Comparison of ENCODE assay signal across 8 cellular contexts in genomic region chr20:63628246-63628975, GRCh38. TPM values are rescaled to one million over a fixed set of nuclear protein-coding genes. Genes with fewer than 3 reads are reported as not detected.
DNase-seq lines count a peak whose midpoint lies in the region; ATAC-seq and TF ChIP-seq lines count a peak whose summit lies in the region.

No MANE protein-coding gene starts in this region.

- TF ChIP-seq CTCF in glutamatergic neuron (IDR thresholded peaks at IDR 0.05; ENCODE audit: partially characterized antibody, unreplicated experiment) = no peak

- H3K4me1 Mint-ChIP-seq in glutamatergic neuron (ENCODE audit: low read depth, unreplicated experiment) = peaks cover 16% of the 10 kb centered on the region

- DNase-seq in DMS114 treated with DMSO at 0.1 percent for 48 hours (lab: John Stamatoyannopoulos, UW; ENCODE audit: unreplicated experiment) = peak; percentile 58
- DNase-seq in activated naive CD4-positive, alpha-beta T cell treated with Interleukin-2 at 50 U/mL for 16 hours = peak; percentile 75
- DNase-seq in glutamatergic neuron = peak; percentile 20
- DNase-seq in putamen (ENCODE audit: low spot score) = peak; percentile 47
- DNase-seq in cortex of kidney (lab: John Stamatoyannopoulos, UW) = no peak

- H3K4me3 Mint-ChIP-seq in glutamatergic neuron (ENCODE audit: unreplicated experiment) = peak overlapping the region; percentile 91

- no peak for ATAC-seq in HG03565 (IDR thresholded peaks at IDR 0.05; ENCODE audit: unreplicated experiment)

- peaks cover 18% of the 10 kb centered on the region for H3K27me3 Mint-ChIP-seq in glutamatergic neuron (ENCODE audit: unreplicated experiment)

- H3K27ac ChIP-seq in KOPT-K1 (ENCODE audit: low read depth, low read length, poor library complexity, severe bottlenecking) = peak overlapping the region; percentile 89

- H3K9me3 Mint-ChIP-seq in glutamatergic neuron (ENCODE audit: unreplicated experiment) = peaks cover 18% of the 10 kb centered on the region

- H3K27ac Mint-ChIP-seq in glutamatergic neuron (ENCODE audit: unreplicated experiment) = peak overlapping the region; percentile 95

- no peaks in the 10 kb centered on the region for H3K36me3 ChIP-seq in KOPT-K1 (ENCODE audit: insufficient read depth, low read length)

- no peaks in the 10 kb centered on the region for H3K36me3 Mint-ChIP-seq in glutamatergic neuron (ENCODE audit: unreplicated experiment)

- no peaks in the 10 kb centered on the region for H3K9me3 ChIP-seq in KOPT-K1 (ENCODE audit: insufficient read depth, low read length, poor library complexity, severe bottlenecking)

TF ChIP-seq in PFSK-1, 5 proteins besides CTCF, POLR2A, EP300 and RAD21:
- TF ChIP-seq FOXP2 (optimal IDR thresholded peaks at IDR 0.05; ENCODE audit: borderline replicate concordance, extremely low read depth, extremely low read length, insufficient read depth) (peak; percentile 58), SIN3A (IDR thresholded peaks at IDR 0.05; ENCODE audit: borderline replicate concordance, insufficient read depth, low read length) (peak; percentile 96), POLR2AphosphoS5 (IDR thresholded peaks at IDR 0.05; ENCODE audit: low read depth, low read length) (no peak), TAF1 (IDR thresholded peaks at IDR 0.05; ENCODE audit: borderline replicate concordance, insufficient read depth, low read length) (peak; percentile 97)
- TF ChIP-seq, protein P1, sequence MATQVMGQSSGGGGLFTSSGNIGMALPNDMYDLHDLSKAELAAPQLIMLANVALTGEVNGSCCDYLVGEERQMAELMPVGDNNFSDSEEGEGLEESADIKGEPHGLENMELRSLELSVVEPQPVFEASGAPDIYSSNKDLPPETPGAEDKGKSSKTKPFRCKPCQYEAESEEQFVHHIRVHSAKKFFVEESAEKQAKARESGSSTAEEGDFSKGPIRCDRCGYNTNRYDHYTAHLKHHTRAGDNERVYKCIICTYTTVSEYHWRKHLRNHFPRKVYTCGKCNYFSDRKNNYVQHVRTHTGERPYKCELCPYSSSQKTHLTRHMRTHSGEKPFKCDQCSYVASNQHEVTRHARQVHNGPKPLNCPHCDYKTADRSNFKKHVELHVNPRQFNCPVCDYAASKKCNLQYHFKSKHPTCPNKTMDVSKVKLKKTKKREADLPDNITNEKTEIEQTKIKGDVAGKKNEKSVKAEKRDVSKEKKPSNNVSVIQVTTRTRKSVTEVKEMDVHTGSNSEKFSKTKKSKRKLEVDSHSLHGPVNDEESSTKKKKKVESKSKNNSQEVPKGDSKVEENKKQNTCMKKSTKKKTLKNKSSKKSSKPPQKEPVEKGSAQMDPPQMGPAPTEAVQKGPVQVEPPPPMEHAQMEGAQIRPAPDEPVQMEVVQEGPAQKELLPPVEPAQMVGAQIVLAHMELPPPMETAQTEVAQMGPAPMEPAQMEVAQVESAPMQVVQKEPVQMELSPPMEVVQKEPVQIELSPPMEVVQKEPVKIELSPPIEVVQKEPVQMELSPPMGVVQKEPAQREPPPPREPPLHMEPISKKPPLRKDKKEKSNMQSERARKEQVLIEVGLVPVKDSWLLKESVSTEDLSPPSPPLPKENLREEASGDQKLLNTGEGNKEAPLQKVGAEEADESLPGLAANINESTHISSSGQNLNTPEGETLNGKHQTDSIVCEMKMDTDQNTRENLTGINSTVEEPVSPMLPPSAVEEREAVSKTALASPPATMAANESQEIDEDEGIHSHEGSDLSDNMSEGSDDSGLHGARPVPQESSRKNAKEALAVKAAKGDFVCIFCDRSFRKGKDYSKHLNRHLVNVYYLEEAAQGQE (IDR thresholded peaks at IDR 0.05; ENCODE audit: insufficient read depth in 1 of 2, low read depth in 2 of 2, low read length in 2 of 2) = peak in 1 of 2 experiments; percentile 43; a peak in 1 of 4 replicates

RNA-seq across cellular contexts. Expression of gene GMEB2, which starts 1.5 kb away (rescaled TPM):
- 24.2 TPM for polyA plus RNA-seq in PFSK-1 (2012; ENCODE audit: insufficient read length, low read depth)
- total RNA-seq in glutamatergic neuron (ENCODE audit: unreplicated experiment) = 12.8 TPM

RNA-seq across cellular contexts. Expression of gene STMN3, which starts 24.8 kb away (rescaled TPM):
- 34.8 TPM for polyA plus RNA-seq in PFSK-1 (2012; ENCODE audit: insufficient read length, low read depth)
- 459 TPM for total RNA-seq in glutamatergic neuron (ENCODE audit: unreplicated experiment)

RNA-seq across cellular contexts. Expression of gene RTEL1, which starts 29.7 kb away (rescaled TPM):
- 18.7 TPM for polyA plus RNA-seq in PFSK-1 (2012; ENCODE audit: insufficient read length, low read depth)
- total RNA-seq in glutamatergic neuron (ENCODE audit: unreplicated experiment) = 36.3 TPM

RNA-seq across cellular contexts. Expression of gene HELZ2, which starts 54.4 kb away (rescaled TPM):
- 13.6 TPM for polyA plus RNA-seq in PFSK-1 (2012; ENCODE audit: insufficient read length, low read depth)
- total RNA-seq in glutamatergic neuron (ENCODE audit: unreplicated experiment) = 87.7 TPM
